8 cellular contexts compared by ENCODE assay signal in genomic region chr20:46021361-46022359, GRCh38. TPM values are rescaled to one million over a fixed set of nuclear protein-coding genes. Genes with fewer than 3 reads are reported as not detected.
A peak's percentile ranks its signal among the peaks of the same experiment; 100 is the strongest.
DNase-seq lines count a peak whose midpoint lies in the region; ATAC-seq, FAIRE-seq and TF ChIP-seq lines count a peak whose summit lies in the region.

No MANE protein-coding gene starts in this region.

- H3K9me3 Mint-ChIP-seq in activated naive CD8-positive, alpha-beta T cell treated with anti-CD3 and anti-CD28 coated beads for 36 hours, result no peaks in the 10 kb centered on the region

- peak overlapping the region; percentile 78 for H3K4me3 Mint-ChIP-seq in activated naive CD8-positive, alpha-beta T cell treated with anti-CD3 and anti-CD28 coated beads for 36 hours

- no peak for FAIRE-seq in D721Med (lab: Jason Lieb, UNC)

- H3K79me2 ChIP-seq in PC-3 (ENCODE audit: low read length) (no peaks in the 10 kb centered on the region), hepatocyte (no peaks in the 10 kb centered on the region)

- H3K27me3 ChIP-seq in PC-3 (ENCODE audit: low read length), result no peaks in the 10 kb centered on the region
- H3K27me3 ChIP-seq in hepatocyte, result peaks cover 43% of the 10 kb centered on the region
- peaks cover 0 to 67% (median 25%) of the 10 kb centered on the region in 7 donors for H3K27me3 ChIP-seq in spleen (replicated peaks in 1 of 7)

- H3K27me3 Mint-ChIP-seq in activated naive CD8-positive, alpha-beta T cell treated with anti-CD3 and anti-CD28 coated beads for 36 hours, result peaks cover 52% of the 10 kb centered on the region

- no peak for TF ChIP-seq POLR2A in spleen (IDR thresholded peaks at IDR 0.05)

- WGBS in hepatocyte (ENCODE audit: low lambda C conversion rate, missing lambda C conversion rate), result 21% methylated on average over 27 of the region's 71 CpGs
- WGBS in spleen, 5 donors, result 7 to 12% (median 8%) methylated on average over 47 to 71 of the region's 71 CpGs

- BruUV-seq in PC-3 (replicated peaks; lab: Mats Ljungman, UMichigan), result no TSS peak

- no peak for TF ChIP-seq EP300 in Ishikawa (IDR thresholded peaks at IDR 0.05; ENCODE audit: borderline replicate concordance)

- no peaks in the 10 kb centered on the region for H3K36me3 ChIP-seq in PC-3 (ENCODE audit: low read depth, low read length)
- no peaks in the 10 kb centered on the region for H3K36me3 ChIP-seq in hepatocyte (replicated peaks; ENCODE audit: insufficient read depth, low read depth)
- H3K36me3 ChIP-seq in spleen, result peaks cover 0 to 5% (median 0%) of the 10 kb centered on the region in 6 donors

- H3K27ac Mint-ChIP-seq in activated naive CD8-positive, alpha-beta T cell treated with anti-CD3 and anti-CD28 coated beads for 36 hours, result no peak overlapping the region

- no peak; the same call in 1 of the 2 replicates for TF ChIP-seq RAD21 in Ishikawa (IDR thresholded peaks at IDR 0.05; ENCODE audit: low read depth)

- H3K4me1 ChIP-seq in PC-3 (ENCODE audit: insufficient read depth, low read length) (peaks cover 8% of the 10 kb centered on the region; the same call in 1 of the 2 replicates), hepatocyte (ENCODE audit: insufficient read depth) (peaks cover 7% of the 10 kb centered on the region), spleen (peaks cover 9 to 30% (median 25%) of the 10 kb centered on the region in 6 donors)

- H3K4me2 ChIP-seq in PC-3 (ENCODE audit: low read length), result peak overlapping the region; percentile 90
- H3K4me2 ChIP-seq in hepatocyte, result peak overlapping the region; percentile 92

- intact Hi-C loops in PC-3 (cut with micrococcal nuclease) (loop anchor here (10.0 kb wide), 2 partner anchors 153 to 413 kb away; no protein-coding TSS in a partner anchor), spleen (cut with DNase I; ENCODE audit: low total_unique reads) (loop anchor here (5.0 to 10.0 kb wide), 2 partner anchors 63 to 151 kb away; partner anchors contain the start of gene NCOA5)

- peak overlapping the region; percentile 46 for H3K9ac ChIP-seq in PC-3 (ENCODE audit: low read length)

- no peaks in the 10 kb centered on the region for H3F3A ChIP-seq in PC-3 (ENCODE audit: low read length, unreplicated experiment)

- H3K36me3 Mint-ChIP-seq in activated naive CD8-positive, alpha-beta T cell treated with anti-CD3 and anti-CD28 coated beads for 36 hours, result no peaks in the 10 kb centered on the region

- POLR2A ChIA-PET in PC-3 (lab: Charles Lee; ENCODE audit: unreplicated experiment), result no interaction called here

- TF ChIP-seq CTCF in D721Med (IDR thresholded peaks at IDR 0.05; ENCODE audit: insufficient read depth, missing control alignments), result no peak
- TF ChIP-seq CTCF in PC-3 (conservative IDR thresholded peaks at IDR 0.05; ENCODE audit: low read depth, low read length), result peak; percentile 38; the same call in 1 of the 2 replicates
- TF ChIP-seq CTCF in hepatocyte (IDR thresholded peaks at IDR 0.05; ENCODE audit: poor library complexity), result no peak
- no peak for TF ChIP-seq CTCF in spleen (IDR thresholded peaks at IDR 0.05 in 8 of 11, conservative IDR thresholded peaks at IDR 0.05 in 3 of 11)

- H3K9me3 ChIP-seq in PC-3 (ENCODE audit: low read length), result no peaks in the 10 kb centered on the region
- H3K9me3 ChIP-seq in hepatocyte (ENCODE audit: low read depth), result no peaks in the 10 kb centered on the region
- H3K9me3 ChIP-seq in spleen, result no peaks in the 10 kb centered on the region

- H4K20me1 ChIP-seq in PC-3 (ENCODE audit: low read length) (no peaks in the 10 kb centered on the region), hepatocyte (ENCODE audit: insufficient read depth, poor library complexity, severe bottlenecking) (no peaks in the 10 kb centered on the region)

- DNase-seq in D721Med (ENCODE audit: insufficient read length, low spot score) (peak; percentile 68), PC-3 (peak; percentile 61), hepatocyte (ENCODE audit: low spot score) (peak; percentile 59), spleen (peak; percentile 85)
- DNase-seq in activated naive CD8-positive, alpha-beta T cell treated with anti-CD3 and anti-CD28 coated beads for 36 hours, result peak; percentile 58

- H3K4me1 Mint-ChIP-seq in activated naive CD8-positive, alpha-beta T cell treated with anti-CD3 and anti-CD28 coated beads for 36 hours, result peaks cover 10% of the 10 kb centered on the region

- H2AFZ ChIP-seq in PC-3 (ENCODE audit: low read length) (peak overlapping the region; percentile 84), hepatocyte (peak overlapping the region; percentile 49)

- H3K4me3 ChIP-seq in PC-3 (ENCODE audit: low read length), result peak overlapping the region; percentile 71
- H3K4me3 ChIP-seq in hepatocyte, result peak overlapping the region; percentile 75
- H3K4me3 ChIP-seq in spleen, result peak overlapping the region; percentile 35 to 75 (median 47)

- CTCF ChIA-PET in PC-3 (lab: Charles Lee), result interaction anchor here (0.7 to 1.5 kb wide), 3 partner anchors 35 to 417 kb away, joined by 3 to 9 read pairs (median 4); no protein-coding TSS in a partner anchor

- peak; percentile 67 for ATAC-seq in PC-3
- ATAC-seq in HG02938 (IDR thresholded peaks at IDR 0.05; ENCODE audit: unreplicated experiment), result no peak
- ATAC-seq in GM21576 (IDR thresholded peaks at IDR 0.05; ENCODE audit: unreplicated experiment), result no peak

- no peak overlapping the region for H3K27ac ChIP-seq in PC-3 (ENCODE audit: low read length)
- H3K27ac ChIP-seq in hepatocyte, result no peak overlapping the region
- H3K27ac ChIP-seq in spleen, result peak overlapping the region in 4 of 8 donors; percentile 39 to 74 (median 62)

- H3K9me2 ChIP-seq in PC-3 (replicated peaks; ENCODE audit: low read length), result no peaks in the 10 kb centered on the region
- H3K9me2 ChIP-seq in hepatocyte (replicated peaks; ENCODE audit: insufficient read depth), result no peaks in the 10 kb centered on the region

TF ChIP-seq in Ishikawa, 13 proteins besides CTCF, POLR2A, EP300 and RAD21:
- TF ChIP-seq FOXM1 (IDR thresholded peaks at IDR 0.05; ENCODE audit: borderline replicate concordance, low read depth), result no peak
- TF ChIP-seq TAF1 (IDR thresholded peaks at IDR 0.05; ENCODE audit: low read depth), result 0 out of 2 replicates have a peak, but pooled peaks have one; percentile 21
- no peak for TF ChIP-seq REST (IDR thresholded peaks at IDR 0.05; ENCODE audit: low read depth)
- no peak for TF ChIP-seq NFIC (IDR thresholded peaks at IDR 0.05)
- TF ChIP-seq TCF12 (IDR thresholded peaks at IDR 0.05; ENCODE audit: low read depth), result 0 out of 2 replicates have a peak, but pooled peaks have one; percentile 20
- 0 out of 2 replicates have a peak, but pooled peaks have one; percentile 20 for TF ChIP-seq EGR1 (IDR thresholded peaks at IDR 0.05)
- TF ChIP-seq ZBTB7A (IDR thresholded peaks at IDR 0.05; ENCODE audit: low read depth), result peak; percentile 60; the same call in 1 of the 2 replicates
- no peak for TF ChIP-seq MAX (IDR thresholded peaks at IDR 0.05)

RNA-seq across cellular contexts. Expression of gene SLC12A5, which starts 7.4 kb away (rescaled TPM):
- total RNA-seq in PC-3 (2014; rRNA removed) (2.4 TPM in 1 of 2 replicates, not detected in the other), hepatocyte (0.57 TPM in 1 of 2 replicates, not detected in the other), spleen (1 to 10 TPM in 5 of 7 donors, under 1 TPM in 2; 0.20 to 4.0 (median 2.5) TPM)
- total RNA-seq in activated naive CD8-positive, alpha-beta T cell treated with anti-CD3 and anti-CD28 coated beads for 36 hours, result under 1 TPM; 0.26 to 0.52 TPM
- polyA plus RNA-seq in hepatocyte (3.1 and 4.3 TPM in 2 replicates), spleen (1 to 10 TPM; 1.8 to 8.7 (median 4.1) TPM)

RNA-seq across cellular contexts. Expression of gene MMP9, which starts 13.0 kb away (rescaled TPM):
- total RNA-seq in PC-3 (2014; rRNA removed) (0.77 and 1.0 TPM in 2 replicates), hepatocyte (1.3 and 2.6 TPM in 2 replicates), spleen (100 to 1,000 TPM in 5 of 7 donors, 10 to 100 TPM in 2; 75.2 to 295 (median 168) TPM)
- total RNA-seq in activated naive CD8-positive, alpha-beta T cell treated with anti-CD3 and anti-CD28 coated beads for 36 hours, result under 1 TPM in 1 of 2 experiments, not detected in 1; 0.08 TPM
- polyA plus RNA-seq in hepatocyte (4.8 and 7.7 TPM in 2 replicates), spleen (10 to 100 TPM; 33.3 to 49.7 (median 37.1) TPM)

RNA-seq across cellular contexts. Expression of gene ZNF335, which starts 49.7 kb away (rescaled TPM):
- total RNA-seq in PC-3 (2014; rRNA removed), result 32.2 and 36.9 TPM in 2 replicates
- 10 to 100 TPM; 28.0 to 29.0 TPM for total RNA-seq in activated naive CD8-positive, alpha-beta T cell treated with anti-CD3 and anti-CD28 coated beads for 36 hours
- total RNA-seq in hepatocyte, result 10.8 and 14.9 TPM in 2 replicates
- polyA plus RNA-seq in hepatocyte, result 12.6 and 23.7 TPM in 2 replicates
- total RNA-seq in spleen, result 10 to 100 TPM; 25.9 to 46.3 (median 33.8) TPM
- 10 to 100 TPM in 2 of 3 donors, 1 to 10 TPM in 1; 8.2 to 17.9 (median 17.8) TPM for polyA plus RNA-seq in spleen

Comparison
In these comparisons a context has a peak if more than half of its experiments do, and no peak if none do; other contexts are left out.
1. RNA of gene MMP9, which starts 13.0 kb away (total RNA-seq): 75.2 to 295 TPM in spleen; 1.3 to 2.6 TPM in hepatocyte, 0.77 to 1.0 TPM in PC-3 and 0.08 TPM in activated naive CD8-positive, alpha-beta T cell treated with anti-CD3 and anti-CD28 coated beads for 36 hours; every median in the first group is over 10 times any median in the second.
2. Peak in every context shown above with its lines, with median percentiles within 50 percentile points of each other: DNase-seq and H3K4me3 ChIP-seq.